ENCODE assay signal across 8 cellular contexts in the genomic region with DNA sequence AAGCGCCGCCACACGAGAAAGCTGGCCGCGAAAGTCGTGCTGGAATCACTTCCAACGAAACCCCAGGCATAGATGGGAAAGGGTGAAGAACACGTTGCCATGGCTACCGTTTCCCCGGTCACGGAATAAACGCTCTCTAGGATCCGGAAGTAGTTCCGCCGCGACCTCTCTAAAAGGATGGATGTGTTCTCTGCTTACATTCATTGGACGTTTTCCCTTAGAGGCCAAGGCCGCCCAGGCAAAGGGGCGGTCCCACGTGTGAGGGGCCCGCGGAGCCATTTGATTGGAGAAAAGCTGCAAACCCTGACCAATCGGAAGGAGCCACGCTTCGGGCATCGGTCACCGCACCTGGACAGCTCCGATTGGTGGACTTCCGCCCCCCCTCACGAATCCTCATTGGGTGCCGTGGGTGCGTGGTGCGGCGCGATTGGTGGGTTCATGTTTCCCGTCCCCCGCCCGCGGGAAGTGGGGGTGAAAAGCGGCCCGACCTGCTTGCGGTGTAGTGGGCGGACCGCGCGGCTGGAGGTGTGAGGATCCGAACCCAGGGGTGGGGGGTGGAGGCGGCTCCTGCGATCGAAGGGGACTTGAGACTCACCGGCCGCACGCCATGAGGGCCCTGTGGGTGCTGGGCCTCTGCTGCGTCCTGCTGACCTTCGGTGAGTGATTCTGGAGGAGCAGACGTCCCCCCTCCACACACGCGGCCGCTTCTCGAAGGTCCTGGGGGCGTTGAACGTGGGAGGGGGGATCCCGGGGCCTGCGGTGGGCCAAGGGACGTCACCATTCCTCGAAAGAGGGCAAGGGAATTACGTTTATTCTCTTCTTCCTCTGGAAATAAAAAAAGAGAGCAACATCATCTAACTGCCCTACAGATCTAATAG. TPM values are rescaled to one million over a fixed set of nuclear protein-coding genes. Genes with fewer than 3 reads are reported as not detected.
DNase-seq lines count a peak whose midpoint lies in the region; ATAC-seq and TF ChIP-seq lines count a peak whose summit lies in the region.

A gene (plus strand): TSS at position 502 of the 878 bp plus-strand sequence. CDS start 106 bp downstream, at position 608.

- H3K9me3 Mint-ChIP-seq in dendritic cell treated with granulocyte-macrophage colony-stimulating factor and Interleukin-4, amounts not matched to agents 40 ng/mL and 50 ng/mL, for 4 days = no peaks in the 10 kb centered on the region

- peaks cover 43% of the 10 kb centered on the region for H3K4me1 Mint-ChIP-seq in dendritic cell treated with granulocyte-macrophage colony-stimulating factor and Interleukin-4, amounts not matched to agents 40 ng/mL and 50 ng/mL, for 4 days (ENCODE audit: low read depth)

- peak within 1 kb of the TSS; percentile 78 for H3K4me3 Mint-ChIP-seq in dendritic cell treated with granulocyte-macrophage colony-stimulating factor and Interleukin-4, amounts not matched to agents 40 ng/mL and 50 ng/mL, for 4 days

- DNase-seq in NCI-H774 (lab: John Stamatoyannopoulos, UW) (peak; percentile 100), left lobe of liver (ENCODE audit: low spot score) (peak; percentile 100)
- DNase-seq in activated CD4-positive, alpha-beta T cell treated with anti-CD3 and anti-CD28 coated beads, Interleukin-2, amount 50 U/mL, for 4 hours = peak; percentile 99 to 100
- DNase-seq in stimulated activated CD4-positive, alpha-beta T cell treated with anti-CD3 and anti-CD28 coated beads, Interleukin-2, amount 100 ng/mL, for 4 hours (ENCODE audit: low read depth) = peak; percentile 100

- H3K27ac Mint-ChIP-seq in dendritic cell treated with granulocyte-macrophage colony-stimulating factor and Interleukin-4, amounts not matched to agents 40 ng/mL and 50 ng/mL, for 4 days = peak within 1 kb of the TSS; percentile 99

- intact Hi-C loops in dendritic cell treated with granulocyte-macrophage colony-stimulating factor and Interleukin-4, amounts not matched to agents 40 ng/mL and 50 ng/mL, for 4 days (cut with micrococcal nuclease) = loop anchor here (1.0 to 2.0 kb wide), 5 partner anchors 27 to 157 kb away; a partner anchor contains a TSS

- H3K27ac ChIP-seq in C4-2B = peak within 1 kb of the TSS; percentile 93

- peaks cover 47% of the 10 kb centered on the region for H3K36me3 Mint-ChIP-seq in dendritic cell treated with granulocyte-macrophage colony-stimulating factor and Interleukin-4, amounts not matched to agents 40 ng/mL and 50 ng/mL, for 4 days (ENCODE audit: low read depth)

- TF ChIP-seq CTCF in C4-2B (conservative IDR thresholded peaks at IDR 0.05) = no peak

- no peaks in the 10 kb centered on the region for H3K27me3 Mint-ChIP-seq in dendritic cell treated with granulocyte-macrophage colony-stimulating factor and Interleukin-4, amounts not matched to agents 40 ng/mL and 50 ng/mL, for 4 days

- ATAC-seq in GM19395 (IDR thresholded peaks at IDR 0.05; ENCODE audit: unreplicated experiment) = peak; percentile 60
- ATAC-seq in HG03565 (IDR thresholded peaks at IDR 0.05; ENCODE audit: unreplicated experiment) = peak; percentile 57
- ATAC-seq in left lobe of liver = peak; percentile 83

RNA-seq across cellular contexts. Expression of the gene that starts here (rescaled TPM):
- total RNA-seq in left lobe of liver = 617 TPM

Comparison
In these comparisons a context has a peak if more than half of its experiments do, and no peak if none do; other contexts are left out.
1. Peak in every context shown above with its lines: DNase-seq, ATAC-seq and H3K27ac ChIP-seq.